Comparison of ENCODE assay signal across 22 cellular contexts in genomic region chr19:474126-475078, GRCh38. TPM values are rescaled to one million over a fixed set of nuclear protein-coding genes. Genes with fewer than 3 reads are reported as not detected.
DNase-seq lines count a peak whose midpoint lies in the region; ATAC-seq and TF ChIP-seq lines count a peak whose summit lies in the region.
"Had no signal": no experiment of that assay in that cellular context is flagged by ENCODE, and none has a peak within 500 bp of the region (broad histone marks: within the 10 kb centered on the region; RNA-seq: fewer than 3 reads in every experiment).

No MANE protein-coding gene starts in this region.

- H3K36me3 ChIP-seq in IMR-90 (ENCODE audit: control insufficient read depth, insufficient read depth, low read length): no peaks in the 10 kb centered on the region
- no peaks in the 10 kb centered on the region for H3K36me3 ChIP-seq in left lung
- H3K36me3 ChIP-seq: uterus had no signal

- no TSS peak for BruUV-seq in IMR-90 (replicated peaks; lab: Mats Ljungman, UMichigan)

- intact Hi-C loops in IMR-90 (cut with micrococcal nuclease) (no loop called here), left lung (cut with DNase I) (no loop called here), posterior vena cava (cut with DNase I) (loop anchor here in 1 of 2 donors (10.0 kb wide), 1 partner anchor 90 kb away; no protein-coding TSS in a partner anchor)

- H3K27me3 ChIP-seq in IMR-90 (ENCODE audit: control insufficient read depth, insufficient read depth, low read length): peaks cover 5% of the 10 kb centered on the region; the same call in 1 of the 2 replicates
- H3K27me3 ChIP-seq in left lung: peaks cover 0 to 20% of the 10 kb centered on the region in 2 donors
- H3K27me3 ChIP-seq: uterus had no signal

- POLR2A ChIA-PET in IMR-90 (lab: Charles Lee; ENCODE audit: unreplicated experiment): no interaction called here

- no peak overlapping the region for H3K27ac ChIP-seq in IMR-90 (ENCODE audit: insufficient read depth, low read length)
- peak overlapping the region; percentile 48 to 76 for H3K27ac ChIP-seq in left lung
- H3K27ac ChIP-seq: uterus had no signal

- H2AK9ac ChIP-seq in IMR-90 (replicated peaks; ENCODE audit: low read depth, low read length, poor library complexity): no peak overlapping the region

- no peak overlapping the region for H2BK120ac ChIP-seq in IMR-90 (ENCODE audit: low read depth, low read length)

- no peak overlapping the region for H3K56ac ChIP-seq in IMR-90 (ENCODE audit: extremely low read depth, insufficient read depth, low read length)

- no peak overlapping the region for H3K23ac ChIP-seq in IMR-90 (ENCODE audit: low read depth, low read length)

- 79% methylated on average over 37 of the region's 57 CpGs; no CpG with 5 or more reads in 1 of the 2 experiments for WGBS in IMR-90 (ENCODE audit: extremely low coverage in 2 of 2, insufficient read length in 1 of 2), 2 experiments

- H3K4ac ChIP-seq in IMR-90 (ENCODE audit: low read depth, low read length): no peak overlapping the region

- H3K4me3 ChIP-seq in IMR-90 (ENCODE audit: insufficient read depth, low read depth, low read length): no peak overlapping the region
- no peak overlapping the region for H3K4me3 ChIP-seq in left lung
- H3K4me3 ChIP-seq: uterus had no signal

- no peak overlapping the region for H3K18ac ChIP-seq in IMR-90 (ENCODE audit: low read depth, low read length)

- H4K5ac ChIP-seq in IMR-90 (ENCODE audit: low read depth, low read length): no peak overlapping the region

- no peak overlapping the region for H2BK20ac ChIP-seq in IMR-90 (ENCODE audit: low read depth, low read length)

- H2BK15ac ChIP-seq in IMR-90 (ENCODE audit: low read depth, low read length): no peak overlapping the region

- H3K14ac ChIP-seq in IMR-90 (replicated peaks; ENCODE audit: low read depth, low read length): no peak overlapping the region

- H3K9ac ChIP-seq in IMR-90 (ENCODE audit: low read depth, low read length): no peak overlapping the region

- no peak overlapping the region for H2BK5ac ChIP-seq in IMR-90 (ENCODE audit: low read depth, low read length, poor library complexity, severe bottlenecking)

- no peak for TF ChIP-seq POLR2A in IMR-90 (IDR thresholded peaks at IDR 0.05; ENCODE audit: low read depth, low read length)

- H3K9me1 ChIP-seq in IMR-90 (ENCODE audit: insufficient read depth, low read length): no peaks in the 10 kb centered on the region

- H3K4me1 ChIP-seq in IMR-90 (ENCODE audit: control insufficient read depth, insufficient read depth, low read length) (peaks cover 3% of the 10 kb centered on the region; the same call in 1 of the 2 replicates), left lung (no peaks in the 10 kb centered on the region)
- H3K4me1 ChIP-seq: uterus had no signal

- no peak overlapping the region for H2AK5ac ChIP-seq in IMR-90 (ENCODE audit: low read depth, low read length)

- H4K8ac ChIP-seq in IMR-90 (ENCODE audit: low read depth in 2 of 2, low read length in 2 of 2): no peak overlapping the region

- TF ChIP-seq CTCF in IMR-90 (conservative IDR thresholded peaks at IDR 0.05; ENCODE audit: low read depth, low read length) (no peak), left lung (IDR thresholded peaks at IDR 0.05) (no peak)

- no peak for ATAC-seq in IMR-90 (ENCODE audit: low read depth)
- peak; percentile 36 for ATAC-seq in esophagus mucosa
- peak; percentile 27 for ATAC-seq in left lung
- ATAC-seq in HG03354 (IDR thresholded peaks at IDR 0.05; ENCODE audit: poor library complexity, severe bottlenecking, unreplicated experiment): no peak
- ATAC-seq: sciatic nerve, WTC11 had no signal

- in situ Hi-C loops in IMR-90 (cut with MboI; ENCODE audit: low sequenced_read_pairs): no loop called here

- H3K4me2 ChIP-seq in IMR-90 (ENCODE audit: low read depth, low read length): no peak overlapping the region

- no peak for TF ChIP-seq RAD21 in IMR-90 (IDR thresholded peaks at IDR 0.05; ENCODE audit: low read length)

- H3K79me1 ChIP-seq in IMR-90 (ENCODE audit: low read depth in 1 of 2, low read length in 2 of 2): no peaks in the 10 kb centered on the region

- H4K91ac ChIP-seq in IMR-90 (ENCODE audit: insufficient read depth, low read depth, low read length): no peak overlapping the region

- DNase-seq in IMR-90: no peak
- peak in 1 of 2 donors; percentile 45 for DNase-seq in left lung
- peak; percentile 81 for DNase-seq in posterior vena cava (ENCODE audit: low spot score)
- no peak for DNase-seq in amniotic stem cell (lab: John Stamatoyannopoulos, UW)
- no peak for DNase-seq in Ammon's horn (ENCODE audit: low spot score)
- DNase-seq in NCI-H1930 (lab: John Stamatoyannopoulos, UW): no peak
- DNase-seq: activated CD4-positive, alpha-beta T cell treated with anti-CD3 and anti-CD28 coated beads, Interleukin-2, amount 50 U/mL, for 48 hours; activated gamma-delta T cell; C1 segment of cervical spinal cord; Calu3; cortex of kidney; KG1; naive B cell; NCI-H1436 treated with DMSO at 0.1 percent for 48 hours; NCI-H526; substantia nigra; T1000; uterus had no signal

- dilution Hi-C loops in IMR-90 (cut with HindIII; ENCODE audit: low sequenced_read_pairs, unreplicated experiment): no loop called here

- CTCF ChIA-PET in IMR-90 (lab: Yijun Ruan, JAX): no interaction called here

- no peaks in the 10 kb centered on the region for H4K20me1 ChIP-seq in IMR-90 (ENCODE audit: insufficient read depth, low read length)

- H3K9me3 ChIP-seq in IMR-90 (ENCODE audit: control insufficient read depth, insufficient read depth, low read length) (no peaks in the 10 kb centered on the region), left lung (no peaks in the 10 kb centered on the region)
- H3K9me3 ChIP-seq: uterus had no signal

- H2AFZ ChIP-seq in IMR-90 (replicated peaks; ENCODE audit: low read length, poor library complexity): peak overlapping the region; percentile 43

TF ChIP-seq in IMR-90, 13 proteins besides CTCF, POLR2A, EP300 and RAD21:
- TF ChIP-seq ELK1 (IDR thresholded peaks at IDR 0.05; ENCODE audit: borderline replicate concordance, low read depth, low read length) (no peak), MXI1 (IDR thresholded peaks at IDR 0.05; ENCODE audit: borderline replicate concordance, low read depth, low read length) (no peak), SMC3 (IDR thresholded peaks at IDR 0.05; ENCODE audit: low read depth, low read length) (no peak), USF2 (IDR thresholded peaks at IDR 0.05; ENCODE audit: low read depth, low read length) (no peak), MAZ (IDR thresholded peaks at IDR 0.05; ENCODE audit: borderline replicate concordance, low read depth, low read length) (no peak), CEBPB (IDR thresholded peaks at IDR 0.05; ENCODE audit: low read depth, low read length) (no peak), FOS (IDR thresholded peaks at IDR 0.05; ENCODE audit: low read depth, low read length) (no peak), CHD1 (IDR thresholded peaks at IDR 0.05; ENCODE audit: low read depth, low read length) (no peak), MAFK (IDR thresholded peaks at IDR 0.05; ENCODE audit: low read depth, low read length) (no peak)

RNA-seq across cellular contexts. Expression of gene SHC2, which starts 13.6 kb away (rescaled TPM):
- under 0.01 TPM in 1 of 2 replicates, not detected in the other for total RNA-seq in IMR-90 (2012; rRNA removed)
- polyA plus RNA-seq in IMR-90 (2012; rRNA removed): 0.68 and 0.72 TPM in 2 replicates
- 0.14 and 0.65 TPM in 2 replicates for polyA plus RNA-seq in IMR-90 (2012; cell fraction: cytosol; rRNA removed)
- 5.9 and 6.9 TPM in 2 replicates for polyA plus RNA-seq in IMR-90 (2012; cell fraction: nucleus; rRNA removed; ENCODE audit: low replicate concordance)
- 1.7 TPM for total RNA-seq in esophagus mucosa
- 10 to 100 TPM; 16.8 to 34.5 TPM for total RNA-seq in left lung
- 10 to 100 TPM; 21.0 to 21.9 TPM for total RNA-seq in posterior vena cava

RNA-seq across cellular contexts. Expression of gene MADCAM1, which starts 21.9 kb away (rescaled TPM):
- total RNA-seq in IMR-90 (2012; rRNA removed) (not detected in 2 replicates), esophagus mucosa (0.36 TPM), left lung (under 1 TPM in 1 of 2 donors, not detected in 1; 0.52 TPM), posterior vena cava (under 1 TPM in 1 of 2 donors, not detected in 1; 0.42 TPM)
- 0.24 and 0.26 TPM in 2 replicates for polyA plus RNA-seq in IMR-90 (2012; rRNA removed)
- 0.35 TPM in 1 of 2 replicates, not detected in the other for polyA plus RNA-seq in IMR-90 (2012; cell fraction: cytosol; rRNA removed)
- polyA plus RNA-seq in IMR-90 (2012; cell fraction: nucleus; rRNA removed; ENCODE audit: low replicate concordance): 1.1 and 2.5 TPM in 2 replicates

RNA-seq across cellular contexts. Expression of gene TPGS1, which starts 32.9 kb away (rescaled TPM):
- 2.7 and 4.2 TPM in 2 replicates for total RNA-seq in IMR-90 (2012; rRNA removed)
- polyA plus RNA-seq in IMR-90 (2012; rRNA removed): 6.3 and 13.9 TPM in 2 replicates
- polyA plus RNA-seq in IMR-90 (2012; cell fraction: cytosol; rRNA removed): 13.7 and 31.3 TPM in 2 replicates
- polyA plus RNA-seq in IMR-90 (2012; cell fraction: nucleus; rRNA removed; ENCODE audit: low replicate concordance): 5.7 and 24.7 TPM in 2 replicates
- 14.2 TPM for total RNA-seq in esophagus mucosa
- total RNA-seq in left lung: 10 to 100 TPM; 18.0 to 18.2 TPM
- 10 to 100 TPM; 21.0 to 21.2 TPM for total RNA-seq in posterior vena cava

RNA-seq across cellular contexts. Expression of gene CDC34, which starts 57.2 kb away (rescaled TPM):
- 35.7 and 39.2 TPM in 2 replicates for total RNA-seq in IMR-90 (2012; rRNA removed)
- polyA plus RNA-seq in IMR-90 (2012; rRNA removed): 68.9 and 80.8 TPM in 2 replicates
- polyA plus RNA-seq in IMR-90 (2012; cell fraction: cytosol; rRNA removed): 94.6 and 103 TPM in 2 replicates
- polyA plus RNA-seq in IMR-90 (2012; cell fraction: nucleus; rRNA removed; ENCODE audit: low replicate concordance): 46.7 and 97.7 TPM in 2 replicates
- 30.7 TPM for total RNA-seq in esophagus mucosa
- total RNA-seq in left lung: 10 to 100 TPM; 50.9 to 55.5 TPM
- 10 to 100 TPM; 41.1 to 45.8 TPM for total RNA-seq in posterior vena cava

Comparison
In these comparisons a context has a peak if more than half of its experiments do, and no peak if none do; other contexts are left out.
1. ATAC-seq: peak in esophagus mucosa (single experiment) and left lung (single experiment); none in IMR-90 (single experiment) and HG03354 (single experiment).